ENCODE assay signal across 19 cellular contexts in the genomic region with DNA sequence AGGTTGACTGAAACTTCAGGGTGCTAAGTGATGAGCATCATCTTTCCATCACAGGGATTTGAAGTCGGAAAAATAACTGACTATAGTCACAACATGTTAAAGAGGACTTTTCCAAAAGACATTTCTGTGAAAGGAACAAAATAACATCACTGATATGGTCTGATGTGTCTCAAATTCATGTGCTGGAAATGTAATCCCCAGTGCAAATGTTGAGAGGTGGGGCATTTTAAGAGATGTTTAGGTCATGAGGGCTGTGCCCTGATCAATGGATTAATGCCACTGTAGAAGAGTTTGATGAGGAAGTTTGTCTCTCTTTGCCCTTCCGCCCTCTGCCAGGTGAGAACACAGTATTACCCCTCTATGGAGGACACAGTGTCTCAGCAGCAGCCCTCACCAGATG.
"Had no signal": no experiment of that assay in that cellular context is flagged by ENCODE, and none has a peak within 500 bp of the region (broad histone marks: within the 10 kb centered on the region; RNA-seq: fewer than 3 reads in every experiment).

No MANE protein-coding gene starts in this region.

- DNase-seq: activated CD4-positive, alpha-beta T cell treated with anti-CD3 and anti-CD28 coated beads, Interleukin-2, amount 10 ng/mL, durations not matched to agents 7 days and 5 days; activated CD4-positive, CD25-positive, alpha-beta regulatory T cell treated with anti-CD3 and anti-CD28 coated beads, Interleukin-2, amount 50 U/mL, for 72 hours; activated CD8-positive, alpha-beta memory T cell treated with anti-CD3 and anti-CD28 coated beads, Interleukin-2, amount 10 ng/mL, durations not matched to agents 7 days and 5 days; activated CD8-positive, alpha-beta T cell treated with anti-CD3 and anti-CD28 coated beads for 36 hours; activated naive CD8-positive, alpha-beta T cell treated with anti-CD3 and anti-CD28 coated beads, Interleukin-2, amount 10 ng/mL, durations not matched to agents 7 days and 5 days; activated T-cell treated with anti-CD3 and anti-CD28 coated beads for 4 hours; cerebellar nuclear complex; cortex of kidney; heart left ventricle; kidney; midbrain; sigmoid colon; stimulated activated CD4-positive, alpha-beta T cell treated with anti-CD3 and anti-CD28 coated beads, Interleukin-15, amount 100 ng/mL, for 24 hours; stimulated activated CD4-positive, alpha-beta T cell treated with anti-CD3 and anti-CD28 coated beads, Interleukin-2, amount 100 ng/mL, for 48 hours; stimulated activated CD8-positive, alpha-beta memory T cell treated with anti-CD3 and anti-CD28 coated beads, Interleukin-4, amount 100 ng/mL, for 48 hours; stimulated activated naive B cell treated with anti-CD40 and anti-IgM and Interleukin-4, amounts not matched to agents 10 μg/mL and 1 μg/mL and 100 μg/mL, for 72 hours; SW 1271 had no signal

- ATAC-seq: activated CD8-positive, alpha-beta memory T cell treated with anti-CD3 and anti-CD28 coated beads, Interleukin-2, amount 10 ng/mL, durations not matched to agents 7 days and 5 days; activated CD8-positive, alpha-beta T cell treated with anti-CD3 and anti-CD28 coated beads for 36 hours; activated T-helper 17 cell treated with anti-CD3 and anti-CD28 coated beads, Interleukin-2, amount 50 U/mL, for 72 hours; stimulated activated naive B cell treated with anti-CD40 and anti-IgM and Interleukin-4, amounts not matched to agents 10 μg/mL and 1 μg/mL and 100 μg/mL, for 72 hours had no signal

- H3K4me1 Mint-ChIP-seq: activated CD4-positive, alpha-beta T cell treated with anti-CD3 and anti-CD28 coated beads, Interleukin-2, amount 10 ng/mL, durations not matched to agents 7 days and 5 days; activated CD8-positive, alpha-beta memory T cell treated with anti-CD3 and anti-CD28 coated beads, Interleukin-2, amount 10 ng/mL, durations not matched to agents 7 days and 5 days; activated naive CD8-positive, alpha-beta T cell treated with anti-CD3 and anti-CD28 coated beads, Interleukin-2, amount 10 ng/mL, durations not matched to agents 7 days and 5 days; activated T-helper 17 cell treated with anti-CD3 and anti-CD28 coated beads, Interleukin-2, amount 50 U/mL, for 72 hours; neural crest cell; stimulated activated naive B cell treated with anti-CD40 and anti-IgM and Interleukin-4, amounts not matched to agents 10 μg/mL and 1 μg/mL and 100 μg/mL, for 72 hours had no signal

- H3K4me3 Mint-ChIP-seq: activated CD4-positive, alpha-beta T cell treated with anti-CD3 and anti-CD28 coated beads, Interleukin-2, amount 10 ng/mL, durations not matched to agents 7 days and 5 days; activated CD8-positive, alpha-beta memory T cell treated with anti-CD3 and anti-CD28 coated beads, Interleukin-2, amount 10 ng/mL, durations not matched to agents 7 days and 5 days; activated CD8-positive, alpha-beta T cell treated with anti-CD3 and anti-CD28 coated beads for 36 hours; activated naive CD8-positive, alpha-beta T cell treated with anti-CD3 and anti-CD28 coated beads, Interleukin-2, amount 10 ng/mL, durations not matched to agents 7 days and 5 days; activated T-helper 17 cell treated with anti-CD3 and anti-CD28 coated beads, Interleukin-2, amount 50 U/mL, for 72 hours; neural crest cell; stimulated activated naive B cell treated with anti-CD40 and anti-IgM and Interleukin-4, amounts not matched to agents 10 μg/mL and 1 μg/mL and 100 μg/mL, for 72 hours had no signal

- H3K27ac Mint-ChIP-seq: activated CD4-positive, alpha-beta T cell treated with anti-CD3 and anti-CD28 coated beads, Interleukin-2, amount 10 ng/mL, durations not matched to agents 7 days and 5 days; activated CD8-positive, alpha-beta memory T cell treated with anti-CD3 and anti-CD28 coated beads, Interleukin-2, amount 10 ng/mL, durations not matched to agents 7 days and 5 days; activated CD8-positive, alpha-beta T cell treated with anti-CD3 and anti-CD28 coated beads for 36 hours; activated naive CD8-positive, alpha-beta T cell treated with anti-CD3 and anti-CD28 coated beads, Interleukin-2, amount 10 ng/mL, durations not matched to agents 7 days and 5 days; activated T-helper 17 cell treated with anti-CD3 and anti-CD28 coated beads, Interleukin-2, amount 50 U/mL, for 72 hours had no signal

- H3K27me3 Mint-ChIP-seq: activated CD4-positive, alpha-beta T cell treated with anti-CD3 and anti-CD28 coated beads, Interleukin-2, amount 10 ng/mL, durations not matched to agents 7 days and 5 days; activated CD8-positive, alpha-beta memory T cell treated with anti-CD3 and anti-CD28 coated beads, Interleukin-2, amount 10 ng/mL, durations not matched to agents 7 days and 5 days; activated CD8-positive, alpha-beta T cell treated with anti-CD3 and anti-CD28 coated beads for 36 hours; activated naive CD8-positive, alpha-beta T cell treated with anti-CD3 and anti-CD28 coated beads, Interleukin-2, amount 10 ng/mL, durations not matched to agents 7 days and 5 days; activated T-helper 17 cell treated with anti-CD3 and anti-CD28 coated beads, Interleukin-2, amount 50 U/mL, for 72 hours; stimulated activated naive B cell treated with anti-CD40 and anti-IgM and Interleukin-4, amounts not matched to agents 10 μg/mL and 1 μg/mL and 100 μg/mL, for 72 hours had no signal

- H3K9me3 ChIP-seq: heart left ventricle, sigmoid colon had no signal

- H3K9me3 Mint-ChIP-seq: activated CD4-positive, alpha-beta T cell treated with anti-CD3 and anti-CD28 coated beads, Interleukin-2, amount 10 ng/mL, durations not matched to agents 7 days and 5 days; activated CD8-positive, alpha-beta T cell treated with anti-CD3 and anti-CD28 coated beads for 36 hours; activated naive CD8-positive, alpha-beta T cell treated with anti-CD3 and anti-CD28 coated beads, Interleukin-2, amount 10 ng/mL, durations not matched to agents 7 days and 5 days; activated T-helper 17 cell treated with anti-CD3 and anti-CD28 coated beads, Interleukin-2, amount 50 U/mL, for 72 hours; neural crest cell had no signal
